ENCODE assay signal across 10 cellular contexts in genomic region chr17:19398301-19399181, GRCh38. TPM values are rescaled to one million over a fixed set of nuclear protein-coding genes. Genes with fewer than 3 reads are reported as not detected.
DNase-seq lines count a peak whose midpoint lies in the region; ATAC-seq, FAIRE-seq and TF ChIP-seq lines count a peak whose summit lies in the region.
"Had no signal": no experiment of that assay in that cellular context is flagged by ENCODE, and none has a peak within 500 bp of the region (broad histone marks: within the 10 kb centered on the region; RNA-seq: fewer than 3 reads in every experiment).

No MANE protein-coding gene starts in this region.

- DNase-seq in COR-L47 (lab: John Stamatoyannopoulos, UW) (peak; percentile 53), NCI-H345 treated with DMSO at 0.1 percent for 48 hours (lab: John Stamatoyannopoulos, UW; ENCODE audit: unreplicated experiment) (peak; percentile 10), H1 (ENCODE audit: low read depth in 1 of 2, low spot score in 2 of 2) (no peak), WERI-Rb-1 (no peak), cerebellar nuclear complex (lab: John Stamatoyannopoulos, UW) (no peak)
- DNase-seq: stimulated activated CD4-positive, alpha-beta T cell treated with anti-CD3 and anti-CD28 coated beads, Interleukin-4, amount 100 ng/mL, for 4 hours had no signal

- POLR2A ChIA-PET in H1 (lab: Charles Lee; ENCODE audit: partially characterized antibody), result interaction anchor here (1.0 to 1.3 kb wide), 3 partner anchors 8 to 20 kb away, joined by 3 to 5 read pairs (median 3); partner anchors contain the start of gene MAPK7

- no peaks in the 10 kb centered on the region for H3K23me2 ChIP-seq in H1 (ENCODE audit: low read depth, low read length)

- peak overlapping the region; percentile 56 for H2BK5ac ChIP-seq in H1 (ENCODE audit: low read depth, low read length)

- H2BK15ac ChIP-seq in H1 (ENCODE audit: low read length), result peak overlapping the region; percentile 25; the same call in 1 of the 2 replicates

- H2BK20ac ChIP-seq in H1 (ENCODE audit: low read length), result peak overlapping the region; percentile 9; the same call in 1 of the 2 replicates

- no peak overlapping the region for H2BK120ac ChIP-seq in H1 (replicated peaks; ENCODE audit: low read depth, low read length)

- H3K9me3 ChIP-seq in H1 (ENCODE audit: insufficient read depth in 2 of 2, low read depth in 1 of 2, low read length in 1 of 2) (no peaks in the 10 kb centered on the region), muscle layer of duodenum (ENCODE audit: control insufficient read depth in 1 of 2, low read length in 2 of 2) (no peaks in the 10 kb centered on the region), WERI-Rb-1 (ENCODE audit: severe bottlenecking) (no peaks in the 10 kb centered on the region)

- H3K36me3 ChIP-seq in H1 (ENCODE audit: control insufficient read depth in 2 of 4, insufficient read depth in 4 of 4, low read length in 3 of 4) (no peaks in the 10 kb centered on the region), muscle layer of duodenum (ENCODE audit: control insufficient read depth in 1 of 2, insufficient read depth in 2 of 2, low read length in 2 of 2) (no peaks in the 10 kb centered on the region), WERI-Rb-1 (no peaks in the 10 kb centered on the region)

- TF ChIP-seq CTCF in H1 (IDR thresholded peaks at IDR 0.05; ENCODE audit: control extremely low read depth in 1 of 3, insufficient read depth in 1 of 3, low read depth in 1 of 3, low read length in 3 of 3) (no peak), WERI-Rb-1 (IDR thresholded peaks at IDR 0.05; ENCODE audit: low read depth, low read length) (no peak)

- H3K9ac ChIP-seq in H1 (replicated peaks in 1 of 4; ENCODE audit: extremely low read depth in 1 of 4, low read depth in 3 of 4, low read length in 3 of 4), result no peak overlapping the region

- H3K4me3 ChIP-seq in H1 (ENCODE audit: extremely low read depth in 1 of 4, insufficient read depth in 2 of 4, low read depth in 3 of 4, low read length in 4 of 4) (no peak overlapping the region), muscle layer of duodenum (ENCODE audit: low read depth in 1 of 2, low read length in 2 of 2) (no peak overlapping the region), WERI-Rb-1 (ENCODE audit: low read depth, low read length) (no peak overlapping the region)

- H3K4ac ChIP-seq in H1 (replicated peaks; ENCODE audit: insufficient read length, low read depth, low read length), result no peak overlapping the region

- no peak overlapping the region; the same call in 1 of the 2 replicates for H2AK5ac ChIP-seq in H1 (ENCODE audit: low read depth, low read length)

- TF ChIP-seq POLR2A in H1 (IDR thresholded peaks at IDR 0.05; ENCODE audit: control extremely low read depth in 1 of 2, low read depth in 2 of 2, low read length in 2 of 2), result no peak

- H3K79me2 ChIP-seq in H1 (ENCODE audit: control insufficient read depth in 1 of 2, insufficient read depth in 2 of 2, low read length in 2 of 2), result no peaks in the 10 kb centered on the region

- CTCF ChIA-PET in H1 (lab: Charles Lee; ENCODE audit: partially characterized antibody), result interaction anchor here (0.7 to 3.1 kb wide), 14 partner anchors 10 to 363 kb away, joined by 3 to 19 read pairs (median 6); partner anchors contain the start of gene B9D1

- H4K20me1 ChIP-seq in H1 (replicated peaks in 1 of 2; ENCODE audit: control insufficient read depth in 1 of 2, insufficient read depth in 2 of 2, low read length in 2 of 2), result no peaks in the 10 kb centered on the region

- H3K18ac ChIP-seq in H1 (ENCODE audit: extremely low read depth, low read length), result no peak overlapping the region

- H3K4me1 ChIP-seq in H1 (replicated peaks in 1 of 4; ENCODE audit: control insufficient read depth in 3 of 4, insufficient read depth in 4 of 4, low read length in 3 of 4), result peaks cover 2 to 9% (median 5%) of the 10 kb centered on the region in 4 experiments; a peak in 6 of 7 replicates
- H3K4me1 ChIP-seq in muscle layer of duodenum (ENCODE audit: control insufficient read depth in 1 of 2, insufficient read depth in 2 of 2, low read length in 2 of 2), result peaks cover 13 to 23% of the 10 kb centered on the region in 2 donors

- no peak overlapping the region for H3K23ac ChIP-seq in H1 (ENCODE audit: insufficient read length)

- no peak overlapping the region for H2AFZ ChIP-seq in H1 (ENCODE audit: low read length)

- no peak for TF ChIP-seq EP300 in H1 (IDR thresholded peaks at IDR 0.05; ENCODE audit: borderline replicate concordance in 1 of 2, low read depth in 2 of 2, low read length in 2 of 2)

- no peak overlapping the region for H3K27ac ChIP-seq in H1 (ENCODE audit: low read depth, low read length)
- peak overlapping the region; percentile 65 for H3K27ac ChIP-seq in muscle layer of duodenum (ENCODE audit: low read length)
- no peak overlapping the region for H3K27ac ChIP-seq in WERI-Rb-1

- no peak overlapping the region for H4K5ac ChIP-seq in H1 (ENCODE audit: insufficient read length, low read depth, low read length)

- 89% methylated on average over 2 of the region's 2 CpGs; no CpG with 5 or more reads in 1 of the 2 experiments for WGBS in H1 (ENCODE audit: extremely low coverage in 1 of 2, insufficient coverage in 1 of 2, insufficient read length in 1 of 2, insufficient replicate concordance in 2 of 2, low coverage in 1 of 2, low lambda C conversion rate in 2 of 2, missing lambda C conversion rate in 1 of 2), 2 experiments

- no peaks in the 10 kb centered on the region for H3K79me1 ChIP-seq in H1 (ENCODE audit: low read depth, low read length)

- FAIRE-seq in H1 (lab: Jason Lieb, UNC), result no peak

- H4K8ac ChIP-seq in H1 (ENCODE audit: extremely low read depth, insufficient read depth, low read length), result no peak overlapping the region

- H3K14ac ChIP-seq in H1 (ENCODE audit: insufficient read length), result no peak overlapping the region

- peak overlapping the region; percentile 71; the same call in 1 of the 2 replicates for H2BK12ac ChIP-seq in H1 (ENCODE audit: low read depth, low read length)

- no peak overlapping the region for H3K56ac ChIP-seq in H1 (replicated peaks; ENCODE audit: insufficient read length, low read depth, low read length)

- ATAC-seq in HG03571 (IDR thresholded peaks at IDR 0.05; ENCODE audit: unreplicated experiment) (no peak), HG03354 (IDR thresholded peaks at IDR 0.05; ENCODE audit: poor library complexity, severe bottlenecking, unreplicated experiment) (no peak)

- no peaks in the 10 kb centered on the region for H3K27me3 ChIP-seq in H1 (replicated peaks in 1 of 4; ENCODE audit: control insufficient read depth in 3 of 4, extremely low read depth in 1 of 4, insufficient read depth in 3 of 4, low read length in 3 of 4)
- H3K27me3 ChIP-seq in muscle layer of duodenum (ENCODE audit: low read depth, low read length), result no peaks in the 10 kb centered on the region
- H3K27me3 ChIP-seq in WERI-Rb-1 (ENCODE audit: insufficient read depth, low read depth, severe bottlenecking), result no peaks in the 10 kb centered on the region

- no peak overlapping the region for H3K4me2 ChIP-seq in H1 (ENCODE audit: insufficient read depth in 1 of 2, low read depth in 2 of 2, low read length in 2 of 2)

- no peak for TF ChIP-seq RAD21 in H1 (IDR thresholded peaks at IDR 0.05 in 1 of 2, conservative IDR thresholded peaks at IDR 0.05 in 1 of 2; ENCODE audit: low read depth in 2 of 2, low read length in 2 of 2)

- H4K91ac ChIP-seq in H1 (replicated peaks; ENCODE audit: insufficient read length, low read length), result peak overlapping the region; percentile 76

TF ChIP-seq in H1, 55 proteins besides CTCF, POLR2A, EP300 and RAD21 (continues in another document):
- TF ChIP-seq CREB1 (IDR thresholded peaks at IDR 0.05) (no peak), SIX5 (IDR thresholded peaks at IDR 0.05; ENCODE audit: low read depth, low read length) (no peak)

RNA-seq across cellular contexts. Expression of gene MFAP4, which starts 11.6 kb away (rescaled TPM):
- total RNA-seq in H1 (2021; fragmentation: NEBNext Ultra II Directional; extraction: Animal tissue kit (Norgen Biotek cat#: 25700)), result 3.6 and 3.8 TPM in 2 replicates
- polyA plus RNA-seq in H1 (2011; rRNA removed), result 3.1 and 8.1 TPM in 2 replicates
- 3.4 TPM for polyA plus RNA-seq in H1 (2011; cell fraction: cytosol; rRNA removed)
- polyA plus RNA-seq in H1 (2011; cell fraction: nucleus; rRNA removed), result 9.6 TPM
- polyA plus RNA-seq in H1 (2012, experiment 1 of 2), result 3.4 to 5.8 TPM (median 4.6 TPM) in 4 replicates
- polyA plus RNA-seq in H1 (2012, experiment 2 of 2), result 5.5 TPM
- 6.5 TPM for polyA plus RNA-seq in H1 (2013, experiment 1 of 2)
- 8.6 TPM for polyA plus RNA-seq in H1 (2013, experiment 2 of 2)
- polyA minus RNA-seq in H1 (2011; rRNA and poly(A)+ RNA removed), result 1.9 and 4.1 TPM in 2 replicates
- polyA minus RNA-seq in H1 (2011; cell fraction: cytosol; rRNA and poly(A)+ RNA removed), result 3.8 TPM
- polyA minus RNA-seq in H1 (2011; cell fraction: nucleus; rRNA and poly(A)+ RNA removed), result 2.5 TPM
- total RNA-seq: T-helper 2 cell treated with Interferon-gamma antibody and Interleukin-4, amounts not matched to agents 100 ng/mL and 5 ng/mL, for 36 hours had no signal

RNA-seq across cellular contexts. Expression of gene RNF112, which starts 12.5 kb away (rescaled TPM):
- 2.2 and 2.3 TPM in 2 replicates for total RNA-seq in H1 (2021; fragmentation: NEBNext Ultra II Directional; extraction: Animal tissue kit (Norgen Biotek cat#: 25700))
- polyA plus RNA-seq in H1 (2011; rRNA removed), result 1.1 and 1.7 TPM in 2 replicates
- polyA plus RNA-seq in H1 (2011; cell fraction: cytosol; rRNA removed), result 1.7 TPM
- polyA plus RNA-seq in H1 (2011; cell fraction: nucleus; rRNA removed), result 8.6 TPM
- polyA plus RNA-seq in H1 (2012, experiment 1 of 2), result 1.4 to 3.8 TPM (median 2.5 TPM) in 4 replicates
- polyA plus RNA-seq in H1 (2012, experiment 2 of 2), result 0.79 TPM
- 0.85 TPM for polyA plus RNA-seq in H1 (2013, experiment 1 of 2)
- 0.90 TPM for polyA plus RNA-seq in H1 (2013, experiment 2 of 2)
- 0.68 and 0.98 TPM in 2 replicates for polyA minus RNA-seq in H1 (2011; rRNA and poly(A)+ RNA removed)
- polyA minus RNA-seq in H1 (2011; cell fraction: cytosol; rRNA and poly(A)+ RNA removed), result 4.6 TPM
- 1.6 TPM for polyA minus RNA-seq in H1 (2011; cell fraction: nucleus; rRNA and poly(A)+ RNA removed)

RNA-seq across cellular contexts. Expression of gene MAPK7, which starts 20.2 kb away (rescaled TPM):
- total RNA-seq in H1 (2021; fragmentation: NEBNext Ultra II Directional; extraction: Animal tissue kit (Norgen Biotek cat#: 25700)), result 28.1 and 33.8 TPM in 2 replicates
- 15.2 and 31.3 TPM in 2 replicates for polyA plus RNA-seq in H1 (2011; rRNA removed)
- 14.1 TPM for polyA plus RNA-seq in H1 (2011; cell fraction: cytosol; rRNA removed)
- polyA plus RNA-seq in H1 (2011; cell fraction: nucleus; rRNA removed), result 49.4 TPM
- polyA plus RNA-seq in H1 (2012, experiment 1 of 2), result 20.3 to 30.7 TPM (median 27.8 TPM) in 4 replicates
- polyA plus RNA-seq in H1 (2012, experiment 2 of 2), result 32.4 TPM
- polyA plus RNA-seq in H1 (2013, experiment 1 of 2), result 23.0 TPM
- polyA plus RNA-seq in H1 (2013, experiment 2 of 2), result 21.6 TPM
- polyA minus RNA-seq in H1 (2011; rRNA and poly(A)+ RNA removed), result 51.2 and 56.3 TPM in 2 replicates
- 21.0 TPM for polyA minus RNA-seq in H1 (2011; cell fraction: cytosol; rRNA and poly(A)+ RNA removed)
- polyA minus RNA-seq in H1 (2011; cell fraction: nucleus; rRNA and poly(A)+ RNA removed), result 57.7 TPM

RNA-seq across cellular contexts. Expression of gene B9D1, which starts 36.0 kb away (rescaled TPM):
- total RNA-seq in H1 (2021; fragmentation: NEBNext Ultra II Directional; extraction: Animal tissue kit (Norgen Biotek cat#: 25700)), result 24.6 and 25.4 TPM in 2 replicates
- polyA plus RNA-seq in H1 (2011; rRNA removed), result 65.7 and 74.8 TPM in 2 replicates
- polyA plus RNA-seq in H1 (2011; cell fraction: cytosol; rRNA removed), result 69.9 TPM
- polyA plus RNA-seq in H1 (2011; cell fraction: nucleus; rRNA removed), result 99.2 TPM
- 26.4 to 39.5 TPM (median 32.7 TPM) in 4 replicates for polyA plus RNA-seq in H1 (2012, experiment 1 of 2)
- polyA plus RNA-seq in H1 (2012, experiment 2 of 2), result 41.1 TPM
- polyA plus RNA-seq in H1 (2013, experiment 1 of 2), result 27.1 TPM
- 26.2 TPM for polyA plus RNA-seq in H1 (2013, experiment 2 of 2)
- polyA minus RNA-seq in H1 (2011; rRNA and poly(A)+ RNA removed), result 28.7 and 41.3 TPM in 2 replicates
- 35.0 TPM for polyA minus RNA-seq in H1 (2011; cell fraction: cytosol; rRNA and poly(A)+ RNA removed)
- polyA minus RNA-seq in H1 (2011; cell fraction: nucleus; rRNA and poly(A)+ RNA removed), result 35.7 TPM

Comparison
In these comparisons a context has a peak if more than half of its experiments do, and no peak if none do; other contexts are left out.
1. DNase-seq: peak in COR-L47 (single experiment) and NCI-H345 treated with DMSO at 0.1 percent for 48 hours (single experiment); none in H1 (0 of 2), WERI-Rb-1 (single experiment) and cerebellar nuclear complex (0 of 2).